ENCODE assay signal across 25 cellular contexts in genomic region chr1:43038232-43038929, GRCh38.
DNase-seq lines count a peak whose midpoint lies in the region; ATAC-seq and TF ChIP-seq lines count a peak whose summit lies in the region.
"Had no signal": no experiment of that assay in that cellular context is flagged by ENCODE, and none has a peak within 500 bp of the region (broad histone marks: within the 10 kb centered on the region; RNA-seq: fewer than 3 reads in every experiment).

No MANE protein-coding gene starts in this region.

- H2AK5ac ChIP-seq in neuronal stem cell (ENCODE audit: low read depth, low read length), result no peak overlapping the region

- H3K4me3 ChIP-seq in fibroblast of villous mesenchyme (ENCODE audit: low read depth, low read length), result no peak overlapping the region
- H3K4me3 ChIP-seq in neuronal stem cell (ENCODE audit: low read length in 2 of 2), result no peak overlapping the region
- H3K4me3 ChIP-seq: BLaER1, GM23338, HAP-1 had no signal

- no peaks in the 10 kb centered on the region for H3K27me3 ChIP-seq in neuronal stem cell (ENCODE audit: control insufficient read depth in 3 of 3, insufficient read depth in 3 of 3, low read depth in 1 of 3, low read length in 3 of 3)
- H3K27me3 ChIP-seq: BLaER1 had no signal

- H4K8ac ChIP-seq in neuronal stem cell (ENCODE audit: low read depth, low read length), result no peak overlapping the region

- no peak overlapping the region for H2BK5ac ChIP-seq in neuronal stem cell (ENCODE audit: low read length)

- no peaks in the 10 kb centered on the region for H3K79me1 ChIP-seq in neuronal stem cell (ENCODE audit: low read depth, low read length)

- no peak overlapping the region for H2BK12ac ChIP-seq in neuronal stem cell (ENCODE audit: low read length)

- H2AFZ ChIP-seq in neuronal stem cell (ENCODE audit: low read length), result peak overlapping the region; percentile 20

- H3K4me1 ChIP-seq in neuronal stem cell (ENCODE audit: control insufficient read depth in 2 of 2, insufficient read depth in 1 of 2, low read depth in 1 of 2, low read length in 2 of 2), result peaks cover 13 to 23% of the 10 kb centered on the region in 2 donors
- H3K4me1 ChIP-seq: HAP-1 had no signal

- H3K23ac ChIP-seq in neuronal stem cell (ENCODE audit: low read depth, low read length, poor library complexity), result no peak overlapping the region

- H2BK15ac ChIP-seq in neuronal stem cell (ENCODE audit: low read length), result no peak overlapping the region

- ATAC-seq in GM21367 (IDR thresholded peaks at IDR 0.05; ENCODE audit: unreplicated experiment), result no peak
- ATAC-seq: GM23338 had no signal

- no peak overlapping the region for H3K4ac ChIP-seq in neuronal stem cell (ENCODE audit: low read length)

- H3K9ac ChIP-seq in neuronal stem cell (ENCODE audit: low read depth, low read length, poor library complexity), result no peak overlapping the region
- H3K9ac ChIP-seq: BLaER1, KMS-11, SK-N-SH had no signal

- H4K91ac ChIP-seq in neuronal stem cell (ENCODE audit: low read depth, low read length, poor library complexity), result no peak overlapping the region

- H2BK120ac ChIP-seq in neuronal stem cell (ENCODE audit: low read depth, low read length), result no peak overlapping the region

- DNase-seq in DMS 273 (lab: John Stamatoyannopoulos, UW; ENCODE audit: unreplicated experiment) (peak; percentile 20), DMS 273 treated with DMSO at 0.1 percent for 48 hours (lab: John Stamatoyannopoulos, UW) (no peak), NCI-H69 (lab: John Stamatoyannopoulos, UW) (peak; percentile 8), fibroblast of villous mesenchyme (ENCODE audit: low read depth) (peak; percentile 38), neuronal stem cell (ENCODE audit: low spot score) (no peak), dedifferentiated amniotic fluid mesenchymal stem cell (ENCODE audit: extremely low spot score) (no peak)
- DNase-seq in NK-92 treated with Interleukin-12 subunit alpha and Interleukin-12 subunit beta, amount 100 ng/mL, for 24 hours (lab: John Stamatoyannopoulos, UW), result no peak
- DNase-seq: ACHN; CD4-positive, alpha-beta T cell; COR-L47; DMS153; NCI-H1092 treated with DMSO at 0.1 percent for 48 hours; NCI-H1436 treated with DMSO at 0.1 percent for 48 hours; NCI-H2081 treated with DMSO at 0.1 percent for 48 hours; NCI-H446 treated with DMSO at 0.1 percent for 48 hours; NCI-H748 treated with DMSO at 0.1 percent for 48 hours; SHP77 treated with DMSO at 0.1 percent for 48 hours; SK-N-SH had no signal

- no peak for TF ChIP-seq CTCF in fibroblast of villous mesenchyme (IDR thresholded peaks at IDR 0.05; ENCODE audit: insufficient read depth, low read depth, low read length)

- H3K18ac ChIP-seq in neuronal stem cell (ENCODE audit: low read length), result no peak overlapping the region

- no peaks in the 10 kb centered on the region for H3K9me3 ChIP-seq in neuronal stem cell (replicated peaks in 1 of 2; ENCODE audit: control insufficient read depth in 2 of 2, insufficient read depth in 1 of 2, low read depth in 1 of 2, low read length in 2 of 2)
- H3K9me3 ChIP-seq: BLaER1, HAP-1, SK-N-SH had no signal

- no CpG with 5 or more reads among the region's 9 CpGs for WGBS in neuronal stem cell (ENCODE audit: extremely low coverage in 2 of 2, insufficient read length in 2 of 2, insufficient replicate concordance in 1 of 2), 2 donors

- H3K36me3 ChIP-seq in neuronal stem cell (replicated peaks in 1 of 2; ENCODE audit: control insufficient read depth in 2 of 2, insufficient read depth in 2 of 2, low read length in 2 of 2), result no peaks in the 10 kb centered on the region
- H3K36me3 ChIP-seq: BLaER1, HAP-1 had no signal

- H3K4me2 ChIP-seq in neuronal stem cell (ENCODE audit: insufficient read depth, low read length, poor library complexity, severe bottlenecking), result no peak overlapping the region
- H3K4me2 ChIP-seq: GM23338, KMS-11, SK-N-SH had no signal

- no peak overlapping the region for H3K14ac ChIP-seq in neuronal stem cell (ENCODE audit: low read length)

- no peak overlapping the region for H3K27ac ChIP-seq in neuronal stem cell (replicated peaks; ENCODE audit: low read length)
- H3K27ac ChIP-seq: 22Rv1, BLaER1, KMS-11, RWPE1 had no signal

Comparison
In these comparisons a context has a peak if more than half of its experiments do, and no peak if none do; other contexts are left out.
1. DNase-seq: peak in DMS 273 (single experiment), NCI-H69 (single experiment) and fibroblast of villous mesenchyme (single experiment); none in DMS 273 treated with DMSO at 0.1 percent for 48 hours (single experiment), neuronal stem cell (single experiment), NK-92 treated with Interleukin-12 subunit alpha and Interleukin-12 subunit beta, amount 100 ng/mL, for 24 hours (single experiment) and dedifferentiated amniotic fluid mesenchymal stem cell (single experiment).